9 cellular contexts compared by ENCODE assay signal in genomic region chr2:218400930-218401833, GRCh38. TPM values are rescaled to one million over a fixed set of nuclear protein-coding genes. Genes with fewer than 3 reads are reported as not detected.
DNase-seq lines count a peak whose midpoint lies in the region; ATAC-seq, FAIRE-seq and TF ChIP-seq lines count a peak whose summit lies in the region.
"Had no signal": no experiment of that assay in that cellular context is flagged by ENCODE, and none has a peak within 500 bp of the region (broad histone marks: within the 10 kb centered on the region; RNA-seq: fewer than 3 reads in every experiment).

No MANE protein-coding gene starts in this region.

- H3K27ac ChIP-seq in GM12878 (ENCODE audit: control insufficient read depth, insufficient read depth) (peak overlapping the region; percentile 96), thymus (ENCODE audit: low read depth) (peak overlapping the region; percentile 46)

- H3K9ac ChIP-seq in GM12878 (ENCODE audit: control insufficient read depth, insufficient read depth, low read length): peak overlapping the region; percentile 95

- peaks cover 4% of the 10 kb centered on the region; the same call in 1 of the 2 replicates for H4K20me1 ChIP-seq in GM12878 (ENCODE audit: control insufficient read depth, insufficient read depth)

- WGBS in GM12878 (ENCODE audit: insufficient coverage, insufficient replicate concordance, low lambda C conversion rate, missing lambda C conversion rate): 36% methylated on average over 22 of the region's 24 CpGs
- WGBS in thymus: 56% methylated on average over 24 of the region's 24 CpGs

- no peaks in the 10 kb centered on the region for H3K9me3 ChIP-seq in GM12878 (replicated peaks; ENCODE audit: control insufficient read depth, insufficient read depth, low read length)
- no peaks in the 10 kb centered on the region for H3K9me3 ChIP-seq in thymus (ENCODE audit: control insufficient read depth)

- peaks cover 41% of the 10 kb centered on the region for H3K4me1 Mint-ChIP-seq in activated CD4-positive, alpha-beta T cell treated with anti-CD3 and anti-CD28 coated beads for 36 hours

- H3K4me3 ChIP-seq in GM12878 (peak overlapping the region; percentile 90), thymus (ENCODE audit: low read length) (peak overlapping the region; percentile 100)

- H3K4me1 ChIP-seq in GM12878 (ENCODE audit: control insufficient read depth, insufficient read depth, low read length) (peaks cover 32% of the 10 kb centered on the region), thymus (ENCODE audit: control insufficient read depth, insufficient read depth, low read length) (peaks cover 30% of the 10 kb centered on the region)

- no peak overlapping the region for H2AFZ ChIP-seq in GM12878 (ENCODE audit: control insufficient read depth, low read depth, low read length)

- TF ChIP-seq CTCF in GM12878 (IDR thresholded peaks at IDR 0.05 in 2 of 3, conservative IDR thresholded peaks at IDR 0.05 in 1 of 3; ENCODE audit: control insufficient read depth in 2 of 3, extremely low read depth in 1 of 3, insufficient read depth in 1 of 3, low read depth in 3 of 3, low read length in 3 of 3): no peak

- POLR2A ChIA-PET in activated CD4-positive, alpha-beta T cell treated with anti-CD3 and anti-CD28 coated beads for 36 hours (lab: Charles Lee): interaction anchor here (0.6 kb wide), 1 partner anchor 455 kb away, joined by 3 read pairs; no protein-coding TSS in a partner anchor
- POLR2A ChIA-PET in GM12878 (lab: Charles Lee): interaction anchor here (0.7 to 1.3 kb wide), 3 partner anchors 71 to 258 kb away, joined by 3 to 4 read pairs (median 4); partner anchors contain the start of genes BCS1L and ZNF142

- FAIRE-seq in GM12878 (lab: Jason Lieb, UNC): no peak

- H3K27me3 ChIP-seq in GM12878 (replicated peaks in 1 of 2; ENCODE audit: control insufficient read depth in 2 of 2, insufficient read depth in 2 of 2, low read length in 1 of 2): no peaks in the 10 kb centered on the region
- H3K27me3 ChIP-seq in thymus (ENCODE audit: control insufficient read depth, insufficient read depth): peaks cover 2% of the 10 kb centered on the region

- peaks cover 19% of the 10 kb centered on the region for H3K36me3 Mint-ChIP-seq in activated CD4-positive, alpha-beta T cell treated with anti-CD3 and anti-CD28 coated beads for 36 hours (ENCODE audit: low read depth)

- no peak for ATAC-seq in activated CD4-positive, alpha-beta T cell treated with anti-CD3 and anti-CD28 coated beads for 36 hours
- no peak for ATAC-seq in GM12878
- ATAC-seq in left lobe of liver: peak; percentile 50
- ATAC-seq in GM18511 (IDR thresholded peaks at IDR 0.05; ENCODE audit: unreplicated experiment): no peak
- ATAC-seq in HG02938 (IDR thresholded peaks at IDR 0.05; ENCODE audit: unreplicated experiment): no peak

- H3K4me3 Mint-ChIP-seq in activated CD4-positive, alpha-beta T cell treated with anti-CD3 and anti-CD28 coated beads for 36 hours: peak overlapping the region; percentile 85

- H3K9me3 Mint-ChIP-seq in activated CD4-positive, alpha-beta T cell treated with anti-CD3 and anti-CD28 coated beads for 36 hours (ENCODE audit: low read depth): no peaks in the 10 kb centered on the region

- peaks cover 49% of the 10 kb centered on the region for H3K79me2 ChIP-seq in GM12878 (ENCODE audit: control insufficient read depth, insufficient read depth, low read length)

- intact Hi-C loops in activated CD4-positive, alpha-beta T cell treated with anti-CD3 and anti-CD28 coated beads for 36 hours (cut with DNase I, micrococcal nuclease): loop anchor here in 1 of 2 experiments (10.0 kb wide), 1 partner anchor 1144 kb away; the partner anchor contains the start of genes CHPF and TMEM198
- intact Hi-C loops in GM12878 (cut with micrococcal nuclease; ENCODE audit: unreplicated experiment): no loop called here

- no peak for TF ChIP-seq EP300 in GM12878 (IDR thresholded peaks at IDR 0.05; ENCODE audit: borderline replicate concordance in 1 of 2, control insufficient read depth in 1 of 2, low read depth in 2 of 2, low read length in 2 of 2)

- no peak overlapping the region for H3K27ac Mint-ChIP-seq in activated CD4-positive, alpha-beta T cell treated with anti-CD3 and anti-CD28 coated beads for 36 hours

- in situ Hi-C loops in GM12878 (cut with MboI): loop anchor here (10.0 kb wide), 1 partner anchor 444 kb away; no protein-coding TSS in a partner anchor

- TF ChIP-seq POLR2A in GM12878 (IDR thresholded peaks at IDR 0.05; ENCODE audit: low read depth, low read length): no peak

- TF ChIP-seq RAD21 in GM12878 (IDR thresholded peaks at IDR 0.05; ENCODE audit: insufficient read depth, low read depth, low read length): no peak

- CTCF ChIA-PET in activated CD4-positive, alpha-beta T cell treated with anti-CD3 and anti-CD28 coated beads for 36 hours (lab: Charles Lee): interaction anchor here (0.9 to 1.4 kb wide), 2 partner anchors 247 to 600 kb away, joined by 3 to 4 read pairs; no protein-coding TSS in a partner anchor
- CTCF ChIA-PET in GM12878 (lab: Yijun Ruan, JAX): interaction anchor here (0.8 kb wide), 1 partner anchor 71 kb away, joined by 3 read pairs; no protein-coding TSS in a partner anchor

- H3K4me2 ChIP-seq in GM12878 (ENCODE audit: control insufficient read depth, insufficient read depth): peak overlapping the region; percentile 92

- H3K27me3 Mint-ChIP-seq in activated CD4-positive, alpha-beta T cell treated with anti-CD3 and anti-CD28 coated beads for 36 hours: peaks cover 6% of the 10 kb centered on the region

- peaks cover 7 to 10% of the 10 kb centered on the region in 2 experiments; a peak in 3 of 4 replicates for H3K36me3 ChIP-seq in GM12878 (ENCODE audit: control insufficient read depth in 2 of 2, insufficient read depth in 2 of 2, low read length in 1 of 2)
- H3K36me3 ChIP-seq in thymus (ENCODE audit: control insufficient read depth, insufficient read depth): peaks cover 29% of the 10 kb centered on the region

- no peak for DNase-seq in activated CD4-positive, alpha-beta T cell treated with anti-CD3 and anti-CD28 coated beads for 36 hours
- DNase-seq in activated CD4-positive, alpha-beta T cell treated with anti-CD3 and anti-CD28 coated beads, Interleukin-2, amount 50 U/mL, for 4 hours: no peak
- DNase-seq in GM12878 (ENCODE audit: low read depth, low spot score) (no peak), left lobe of liver (ENCODE audit: low spot score) (peak; percentile 98)
- DNase-seq in activated CD4-positive, alpha-beta T cell treated with anti-CD3 and anti-CD28 coated beads, Interleukin-2, amount 50 U/mL, for 48 hours: no peak

- RAD21 ChIA-PET in GM12878 (lab: Charles Lee; ENCODE audit: unreplicated experiment): interaction anchor here (0.6 to 1.4 kb wide), 6 partner anchors 45 to 131 kb away, joined by 3 to 6 read pairs (median 4); partner anchors contain the start of genes AAMP, CATIP and PNKD

- SMC1A ChIA-PET in GM12878 (lab: Charles Lee; ENCODE audit: uncharacterized antibody, unreplicated experiment): interaction anchor here (0.5 to 0.8 kb wide), 3 partner anchors 69 to 114 kb away, joined by 3 to 4 read pairs (median 3); no protein-coding TSS in a partner anchor

- no TSS peak for BruUV-seq in GM12878 (replicated peaks; lab: Mats Ljungman, UMichigan)

RNA-seq across cellular contexts. Expression of gene CTDSP1, which starts 1.5 kb away (rescaled TPM):
- 10 to 100 TPM; 57.7 to 65.4 TPM for total RNA-seq in activated CD4-positive, alpha-beta T cell treated with anti-CD3 and anti-CD28 coated beads for 36 hours
- total RNA-seq in GM12878 (2013; cell fraction: nucleolus; rRNA removed): 73.6 and 91.2 TPM in 2 replicates
- total RNA-seq in GM12878 (2014; rRNA removed) (52.5 and 56.5 TPM in 2 replicates), GM12878 (2014; rRNA removed; fragmentation: Illumina TruSeq; extraction: Trizol) (30.9 and 32.5 TPM in 2 replicates), GM12878 (2021) (71.2 and 75.9 TPM in 2 replicates), left lobe of liver (105 TPM)
- 22.2 TPM for polyA plus RNA-seq in GM12878 (2011; ENCODE audit: low read depth)
- polyA plus RNA-seq in GM12878 (2011; rRNA removed) (37.1 and 75.5 TPM in 2 replicates), GM12878 (2014; fragmentation: Illumina TruSeq; extraction: Trizol) (12.5 and 36.4 TPM in 2 replicates), GM12878 (2014; fragmentation: Nextera tagmentation; extraction: Ambion mirVana) (1 to 10 TPM; 3.0 to 6.2 TPM), GM12878 (2014; rRNA removed) (72.7 and 83.1 TPM in 2 replicates), GM12878 (2016; fragmentation: Nextera tagmentation; extraction: Ambion mirVana) (10 to 100 TPM; 13.7 to 15.6 TPM), thymus (91.9 TPM)
- polyA plus RNA-seq in GM12878 (2011; cell fraction: cytosol; rRNA removed): 98.4 and 116 TPM in 2 replicates
- 462 and 514 TPM in 2 replicates for polyA plus RNA-seq in GM12878 (2011; cell fraction: nucleus; rRNA removed)
- polyA plus RNA-seq in GM12878 (2012): 47.9 and 48.0 TPM in 2 replicates
- polyA minus RNA-seq in GM12878 (2011; rRNA and poly(A)+ RNA removed): 53.1 and 87.5 TPM in 2 replicates
- polyA minus RNA-seq in GM12878 (2011; cell fraction: cytosol; rRNA and poly(A)+ RNA removed): 22.9 and 28.7 TPM in 2 replicates
- 85.7 and 129 TPM in 2 replicates for polyA minus RNA-seq in GM12878 (2011; cell fraction: nucleus; rRNA and poly(A)+ RNA removed)

RNA-seq across cellular contexts. Expression of gene VIL1, which starts 17.7 kb away (rescaled TPM):
- total RNA-seq in activated CD4-positive, alpha-beta T cell treated with anti-CD3 and anti-CD28 coated beads for 36 hours: not detected
- 0.07 TPM in 1 of 2 replicates, not detected in the other for total RNA-seq in GM12878 (2013; cell fraction: nucleolus; rRNA removed)
- total RNA-seq in GM12878 (2014; rRNA removed): 0.16 and 0.34 TPM in 2 replicates
- 0.05 and 0.09 TPM in 2 replicates for total RNA-seq in GM12878 (2014; rRNA removed; fragmentation: Illumina TruSeq; extraction: Trizol)
- 0.13 and 0.62 TPM in 2 replicates for total RNA-seq in GM12878 (2021)
- 0.20 TPM for polyA plus RNA-seq in GM12878 (2011; ENCODE audit: low read depth)
- polyA plus RNA-seq in GM12878 (2011; rRNA removed): 0.61 and 1.9 TPM in 2 replicates
- 4.0 and 4.9 TPM in 2 replicates for polyA plus RNA-seq in GM12878 (2011; cell fraction: cytosol; rRNA removed)
- polyA plus RNA-seq in GM12878 (2011; cell fraction: nucleus; rRNA removed): 4.4 and 8.0 TPM in 2 replicates
- 0.14 and 0.74 TPM in 2 replicates for polyA plus RNA-seq in GM12878 (2012)
- 0.07 TPM in 1 of 2 replicates, not detected in the other for polyA plus RNA-seq in GM12878 (2014; fragmentation: Illumina TruSeq; extraction: Trizol)
- polyA plus RNA-seq in GM12878 (2014; fragmentation: Nextera tagmentation; extraction: Ambion mirVana): 1 to 10 TPM in 1 of 2 experiments, under 1 TPM in 1; 0.66 to 1.1 TPM
- polyA plus RNA-seq in GM12878 (2014; rRNA removed): 0.03 TPM in 2 replicates
- polyA plus RNA-seq in GM12878 (2016; fragmentation: Nextera tagmentation; extraction: Ambion mirVana): under 1 TPM; 0.12 to 0.33 TPM
- polyA minus RNA-seq in GM12878 (2011; rRNA and poly(A)+ RNA removed): 5.5 and 6.8 TPM in 2 replicates
- polyA minus RNA-seq in GM12878 (2011; cell fraction: cytosol; rRNA and poly(A)+ RNA removed): 1.6 and 2.3 TPM in 2 replicates
- polyA minus RNA-seq in GM12878 (2011; cell fraction: nucleus; rRNA and poly(A)+ RNA removed): 0.60 and 3.2 TPM in 2 replicates
- 2.6 TPM for total RNA-seq in left lobe of liver
- polyA plus RNA-seq in thymus: 0.16 TPM

RNA-seq across cellular contexts. Expression of gene SLC11A1, which starts 19.1 kb away (rescaled TPM):
- under 1 TPM; 0.05 to 0.09 TPM for total RNA-seq in activated CD4-positive, alpha-beta T cell treated with anti-CD3 and anti-CD28 coated beads for 36 hours
- 0.42 and 0.73 TPM in 2 replicates for total RNA-seq in GM12878 (2013; cell fraction: nucleolus; rRNA removed)
- 0.11 and 0.28 TPM in 2 replicates for total RNA-seq in GM12878 (2014; rRNA removed)
- 0.05 and 0.13 TPM in 2 replicates for total RNA-seq in GM12878 (2014; rRNA removed; fragmentation: Illumina TruSeq; extraction: Trizol)
- total RNA-seq in GM12878 (2021): 0.38 and 0.56 TPM in 2 replicates
- not detected for polyA plus RNA-seq in GM12878 (2011; ENCODE audit: low read depth)
- 0.06 and 0.11 TPM in 2 replicates for polyA plus RNA-seq in GM12878 (2011; rRNA removed)
- 0.25 and 0.32 TPM in 2 replicates for polyA plus RNA-seq in GM12878 (2011; cell fraction: cytosol; rRNA removed)
- 0.90 and 1.4 TPM in 2 replicates for polyA plus RNA-seq in GM12878 (2011; cell fraction: nucleus; rRNA removed)
- polyA plus RNA-seq in GM12878 (2012): 0.08 and 0.15 TPM in 2 replicates
- polyA plus RNA-seq in GM12878 (2014; fragmentation: Illumina TruSeq; extraction: Trizol): 0.04 TPM in 1 of 2 replicates, not detected in the other
- polyA plus RNA-seq in GM12878 (2014; fragmentation: Nextera tagmentation; extraction: Ambion mirVana): under 1 TPM; 0.03 to 0.07 TPM
- 0.09 and 0.22 TPM in 2 replicates for polyA plus RNA-seq in GM12878 (2014; rRNA removed)
- polyA plus RNA-seq in GM12878 (2016; fragmentation: Nextera tagmentation; extraction: Ambion mirVana): under 1 TPM; 0.15 to 0.18 TPM
- 0.67 TPM in 1 of 2 replicates, not detected in the other for polyA minus RNA-seq in GM12878 (2011; rRNA and poly(A)+ RNA removed)
- 0.42 and 0.94 TPM in 2 replicates for polyA minus RNA-seq in GM12878 (2011; cell fraction: cytosol; rRNA and poly(A)+ RNA removed)
- polyA minus RNA-seq in GM12878 (2011; cell fraction: nucleus; rRNA and poly(A)+ RNA removed): 1.1 TPM in 2 replicates
- total RNA-seq in left lobe of liver: 3.3 TPM
- 25.2 TPM for polyA plus RNA-seq in thymus
- total RNA-seq: Daoy had no signal

RNA-seq across cellular contexts. Expression of gene CATIP, which starts 44.5 kb away (rescaled TPM):
- total RNA-seq in activated CD4-positive, alpha-beta T cell treated with anti-CD3 and anti-CD28 coated beads for 36 hours: not detected
- not detected in 2 replicates for total RNA-seq in GM12878 (2013; cell fraction: nucleolus; rRNA removed)
- not detected in 2 replicates for total RNA-seq in GM12878 (2014; rRNA removed)
- total RNA-seq in GM12878 (2014; rRNA removed; fragmentation: Illumina TruSeq; extraction: Trizol): not detected in 2 replicates
- total RNA-seq in GM12878 (2021): not detected in 2 replicates
- not detected for polyA plus RNA-seq in GM12878 (2011; ENCODE audit: low read depth)
- polyA plus RNA-seq in GM12878 (2011; rRNA removed): not detected in 2 replicates
- not detected in 2 replicates for polyA plus RNA-seq in GM12878 (2011; cell fraction: cytosol; rRNA removed)
- polyA plus RNA-seq in GM12878 (2011; cell fraction: nucleus; rRNA removed): 0.26 TPM in 1 of 2 replicates, not detected in the other
- polyA plus RNA-seq in GM12878 (2012): 0.04 and 0.05 TPM in 2 replicates
- not detected in 2 replicates for polyA plus RNA-seq in GM12878 (2014; fragmentation: Illumina TruSeq; extraction: Trizol)
- polyA plus RNA-seq in GM12878 (2014; fragmentation: Nextera tagmentation; extraction: Ambion mirVana): under 1 TPM; 0.04 to 0.05 TPM
- not detected in 2 replicates for polyA plus RNA-seq in GM12878 (2014; rRNA removed)
- polyA plus RNA-seq in GM12878 (2016; fragmentation: Nextera tagmentation; extraction: Ambion mirVana): under 1 TPM in 1 of 2 experiments, not detected in 1; 0.11 TPM
- not detected in 2 replicates for polyA minus RNA-seq in GM12878 (2011; rRNA and poly(A)+ RNA removed)
- polyA minus RNA-seq in GM12878 (2011; cell fraction: cytosol; rRNA and poly(A)+ RNA removed): not detected in 2 replicates
- polyA minus RNA-seq in GM12878 (2011; cell fraction: nucleus; rRNA and poly(A)+ RNA removed): not detected in 2 replicates
- not detected for total RNA-seq in left lobe of liver
- polyA plus RNA-seq in thymus: 0.52 TPM
- total RNA-seq: Daoy had no signal
